14 cellular contexts compared by ENCODE assay signal in the genomic region with DNA sequence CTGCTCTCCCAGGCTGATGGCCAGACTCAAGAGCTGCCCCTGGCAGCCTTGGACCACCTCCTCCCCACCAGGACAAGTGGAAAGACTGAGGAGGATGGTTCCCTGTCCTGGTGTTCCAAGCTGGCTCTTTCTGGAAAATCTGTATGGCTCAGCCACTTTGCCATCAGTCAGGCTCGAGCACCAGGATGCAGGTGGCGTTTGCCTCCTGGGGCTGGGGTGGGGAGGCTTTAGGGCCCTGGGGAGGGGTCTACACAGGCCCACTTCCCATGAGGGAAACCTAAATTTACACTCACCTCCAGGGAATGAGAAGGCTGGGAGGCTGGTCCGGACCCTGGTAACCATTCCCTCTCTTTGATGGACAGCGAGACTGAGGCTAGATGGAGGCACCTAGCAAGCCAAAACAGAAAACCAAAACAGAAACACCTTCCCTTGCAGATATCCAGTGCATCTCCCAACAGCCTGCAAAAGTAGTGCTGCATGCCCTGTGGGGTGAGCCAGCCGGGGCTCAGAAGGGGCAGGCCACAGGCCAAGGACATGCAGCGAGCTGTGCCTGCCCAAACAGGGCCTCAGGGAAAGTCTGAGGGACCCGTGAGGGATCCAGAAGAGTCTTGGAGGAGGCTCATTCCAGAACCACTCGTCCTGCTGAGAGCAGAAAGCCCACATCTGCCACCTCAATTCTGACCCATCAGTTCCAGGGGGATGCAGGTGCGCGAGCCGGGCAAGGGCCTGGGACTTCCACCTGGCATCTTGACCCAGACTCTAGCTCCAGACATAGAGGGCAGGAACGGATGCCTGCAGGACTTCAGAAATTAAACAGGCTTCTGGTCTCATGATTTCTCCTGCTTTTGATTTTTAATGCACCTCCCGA.
DNase-seq lines count a peak whose midpoint lies in the region; ATAC-seq and TF ChIP-seq lines count a peak whose summit lies in the region.
"Had no signal": no experiment of that assay in that cellular context is flagged by ENCODE, and none has a peak within 500 bp of the region (broad histone marks: within the 10 kb centered on the region; RNA-seq: fewer than 3 reads in every experiment).

No MANE protein-coding gene starts in this region.

- H3K4me3 Mint-ChIP-seq in activated T-cell treated with anti-CD3 and anti-CD28 coated beads, Interleukin-2, amount 50 U/mL, for 24 hours = no peak overlapping the region
- H3K4me3 Mint-ChIP-seq in activated naive CD8-positive, alpha-beta T cell treated with anti-CD3 and anti-CD28 coated beads, Interleukin-2, amount 50 U/mL, for 24 hours = no peak overlapping the region
- no peak overlapping the region for H3K4me3 Mint-ChIP-seq in stimulated activated effector memory CD8-positive, alpha-beta T cell treated with anti-CD3 and anti-CD28 coated beads, Interleukin-12 subunit alpha, Interleukin-12 subunit beta, amount 100 ng/mL, for 72 hours
- H3K4me3 Mint-ChIP-seq: CD8-positive, alpha-beta memory T cell had no signal

- peak overlapping the region; percentile 66 for H3K27ac Mint-ChIP-seq in activated T-cell treated with anti-CD3 and anti-CD28 coated beads, Interleukin-2, amount 50 U/mL, for 24 hours
- H3K27ac Mint-ChIP-seq in activated naive CD8-positive, alpha-beta T cell treated with anti-CD3 and anti-CD28 coated beads, Interleukin-2, amount 50 U/mL, for 24 hours = peak overlapping the region; percentile 91
- peak overlapping the region; percentile 94 for H3K27ac Mint-ChIP-seq in stimulated activated effector memory CD8-positive, alpha-beta T cell treated with anti-CD3 and anti-CD28 coated beads, Interleukin-12 subunit alpha, Interleukin-12 subunit beta, amount 100 ng/mL, for 72 hours

- DNase-seq in activated T-cell treated with anti-CD3 and anti-CD28 coated beads, Interleukin-2, amount 50 U/mL, for 24 hours = no peak
- DNase-seq in activated T-cell treated with anti-CD3 and anti-CD28 coated beads for 4 hours (no peak), GM13976 (ENCODE audit: low spot score) (peak; percentile 27), DMS114 treated with DMSO at 0.1 percent for 48 hours (lab: John Stamatoyannopoulos, UW; ENCODE audit: unreplicated experiment) (no peak)
- no peak for DNase-seq in activated naive CD8-positive, alpha-beta T cell treated with anti-CD3 and anti-CD28 coated beads, Interleukin-2, amount 50 U/mL, for 24 hours
- DNase-seq in stimulated activated effector memory CD8-positive, alpha-beta T cell treated with anti-CD3 and anti-CD28 coated beads, Interleukin-12 subunit alpha, Interleukin-12 subunit beta, amount 100 ng/mL, for 72 hours (ENCODE audit: low spot score in 2 of 2) = no peak
- DNase-seq: C1 segment of cervical spinal cord; CD8-positive, alpha-beta memory T cell; NCI-H1092 treated with DMSO at 0.1 percent for 48 hours; NCI-H2081 treated with DMSO at 0.1 percent for 48 hours had no signal

- no peaks in the 10 kb centered on the region for H3K36me3 Mint-ChIP-seq in activated T-cell treated with anti-CD3 and anti-CD28 coated beads, Interleukin-2, amount 50 U/mL, for 24 hours (ENCODE audit: low read depth)
- no peaks in the 10 kb centered on the region for H3K36me3 Mint-ChIP-seq in activated naive CD8-positive, alpha-beta T cell treated with anti-CD3 and anti-CD28 coated beads, Interleukin-2, amount 50 U/mL, for 24 hours (ENCODE audit: low read depth)
- peaks cover 27% of the 10 kb centered on the region for H3K36me3 Mint-ChIP-seq in stimulated activated effector memory CD8-positive, alpha-beta T cell treated with anti-CD3 and anti-CD28 coated beads, Interleukin-12 subunit alpha, Interleukin-12 subunit beta, amount 100 ng/mL, for 72 hours
- H3K36me3 Mint-ChIP-seq: CD8-positive, alpha-beta memory T cell had no signal

- in situ Hi-C loops in GM13976 (cut with MboI; ENCODE audit: low sequenced_read_pairs, unreplicated experiment) = loop anchor here (5.0 kb wide), 1 partner anchor 109 kb away; no protein-coding TSS in a partner anchor

- H3K9me3 Mint-ChIP-seq in activated T-cell treated with anti-CD3 and anti-CD28 coated beads, Interleukin-2, amount 50 U/mL, for 24 hours = no peaks in the 10 kb centered on the region
- no peaks in the 10 kb centered on the region for H3K9me3 Mint-ChIP-seq in activated naive CD8-positive, alpha-beta T cell treated with anti-CD3 and anti-CD28 coated beads, Interleukin-2, amount 50 U/mL, for 24 hours
- H3K9me3 Mint-ChIP-seq in stimulated activated effector memory CD8-positive, alpha-beta T cell treated with anti-CD3 and anti-CD28 coated beads, Interleukin-12 subunit alpha, Interleukin-12 subunit beta, amount 100 ng/mL, for 72 hours = no peaks in the 10 kb centered on the region
- H3K9me3 Mint-ChIP-seq: CD8-positive, alpha-beta memory T cell had no signal

- no peak for TF ChIP-seq CTCF in GM13976 (IDR thresholded peaks at IDR 0.05; ENCODE audit: borderline replicate concordance, control extremely low read depth, extremely low read depth, insufficient read depth, missing control alignments)

- peaks cover 60% of the 10 kb centered on the region for H3K4me1 Mint-ChIP-seq in activated T-cell treated with anti-CD3 and anti-CD28 coated beads, Interleukin-2, amount 50 U/mL, for 24 hours (ENCODE audit: low read depth)
- peaks cover 80% of the 10 kb centered on the region for H3K4me1 Mint-ChIP-seq in activated naive CD8-positive, alpha-beta T cell treated with anti-CD3 and anti-CD28 coated beads, Interleukin-2, amount 50 U/mL, for 24 hours
- peaks cover 96% of the 10 kb centered on the region for H3K4me1 Mint-ChIP-seq in stimulated activated effector memory CD8-positive, alpha-beta T cell treated with anti-CD3 and anti-CD28 coated beads, Interleukin-12 subunit alpha, Interleukin-12 subunit beta, amount 100 ng/mL, for 72 hours

- no peaks in the 10 kb centered on the region for H3K27me3 Mint-ChIP-seq in activated T-cell treated with anti-CD3 and anti-CD28 coated beads, Interleukin-2, amount 50 U/mL, for 24 hours
- H3K27me3 Mint-ChIP-seq in activated naive CD8-positive, alpha-beta T cell treated with anti-CD3 and anti-CD28 coated beads, Interleukin-2, amount 50 U/mL, for 24 hours = no peaks in the 10 kb centered on the region
- H3K27me3 Mint-ChIP-seq: CD8-positive, alpha-beta memory T cell had no signal

- no peak for ATAC-seq in activated naive CD8-positive, alpha-beta T cell treated with anti-CD3 and anti-CD28 coated beads, Interleukin-2, amount 50 U/mL, for 24 hours
- ATAC-seq in stimulated activated effector memory CD8-positive, alpha-beta T cell treated with anti-CD3 and anti-CD28 coated beads, Interleukin-12 subunit alpha, Interleukin-12 subunit beta, amount 100 ng/mL, for 72 hours = no peak
- no peak for ATAC-seq in HG03108 (IDR thresholded peaks at IDR 0.05; ENCODE audit: unreplicated experiment)
- ATAC-seq: A549, K562, Panc1 had no signal
